Comparison of ENCODE assay signal across 25 cellular contexts in genomic region chr3:145144361-145144760, GRCh38.
"Had no signal": no experiment of that assay in that cellular context is flagged by ENCODE, and none has a peak within 500 bp of the region (broad histone marks: within the 10 kb centered on the region; RNA-seq: fewer than 3 reads in every experiment).

No MANE protein-coding gene starts in this region.

- H3K27ac Mint-ChIP-seq: activated naive CD8-positive, alpha-beta T cell treated with anti-CD3 and anti-CD28 coated beads for 36 hours; activated T-cell treated with anti-CD3 and anti-CD28 coated beads, Interleukin-2, amount 50 U/mL, for 24 hours; activated T-helper 17 cell treated with anti-CD3 and anti-CD28 coated beads, Interleukin-2, amount 50 U/mL, for 72 hours; effector memory CD8-positive, alpha-beta T cell; naive thymus-derived CD4-positive, alpha-beta T cell; stimulated activated memory B cell treated with anti-CD40 and anti-IgM and Interleukin-4, amounts not matched to agents 10 μg/mL and 1 μg/mL and 100 μg/mL, for 72 hours had no signal

- H3K9me3 ChIP-seq: left ventricle myocardium inferior, right lobe of liver, stomach, suprapubic skin, tibial nerve had no signal

- H3K4me1 ChIP-seq: left ventricle myocardium inferior, right lobe of liver, stomach, suprapubic skin, tibial nerve had no signal

- H3K36me3 ChIP-seq: left ventricle myocardium inferior, right lobe of liver, stomach, suprapubic skin, tibial nerve had no signal

- H3K27me3 ChIP-seq: right lobe of liver, stomach, suprapubic skin, tibial nerve had no signal

- DNase-seq: activated CD4-positive, alpha-beta T cell treated with anti-CD3 and anti-CD28 coated beads for 1 hour; activated CD4-positive, alpha-beta T cell treated with anti-CD3 and anti-CD28 coated beads, Interleukin-2, amount 50 U/mL, for 4 hours; activated CD8-positive, alpha-beta memory T cell treated with anti-CD3 and anti-CD28 coated beads for 24 hours; activated CD8-positive, alpha-beta memory T cell treated with anti-CD3 and anti-CD28 coated beads, Interleukin-2, amount 50 U/mL, for 4 hours; activated naive CD4-positive, alpha-beta T cell; activated naive CD8-positive, alpha-beta T cell treated with anti-CD3 and anti-CD28 coated beads for 36 hours; activated T-cell treated with anti-CD3 and anti-CD28 coated beads, Interleukin-2, amount 50 U/mL, for 24 hours; central memory CD4-positive, alpha-beta T cell; effector memory CD8-positive, alpha-beta T cell; glutamatergic neuron; hippocampal formation; kidney glomerular epithelial cell; left ventricle myocardium inferior; naive thymus-derived CD4-positive, alpha-beta T cell; posterior cingulate gyrus; right lobe of liver; stimulated activated CD4-positive, alpha-beta T cell treated with anti-CD3 and anti-CD28 coated beads, Interleukin-2, amount 100 ng/mL, for 24 hours; stomach had no signal

- H3K36me3 Mint-ChIP-seq: activated naive CD8-positive, alpha-beta T cell treated with anti-CD3 and anti-CD28 coated beads for 36 hours; naive thymus-derived CD4-positive, alpha-beta T cell; stimulated activated memory B cell treated with anti-CD40 and anti-IgM and Interleukin-4, amounts not matched to agents 10 μg/mL and 1 μg/mL and 100 μg/mL, for 72 hours had no signal

- H3K27me3 Mint-ChIP-seq: activated naive CD8-positive, alpha-beta T cell treated with anti-CD3 and anti-CD28 coated beads for 36 hours; activated T-cell treated with anti-CD3 and anti-CD28 coated beads, Interleukin-2, amount 50 U/mL, for 24 hours; activated T-helper 17 cell treated with anti-CD3 and anti-CD28 coated beads, Interleukin-2, amount 50 U/mL, for 72 hours; effector memory CD8-positive, alpha-beta T cell; naive thymus-derived CD4-positive, alpha-beta T cell; stimulated activated memory B cell treated with anti-CD40 and anti-IgM and Interleukin-4, amounts not matched to agents 10 μg/mL and 1 μg/mL and 100 μg/mL, for 72 hours had no signal

- H3K4me3 Mint-ChIP-seq: activated naive CD8-positive, alpha-beta T cell treated with anti-CD3 and anti-CD28 coated beads for 36 hours; activated T-cell treated with anti-CD3 and anti-CD28 coated beads, Interleukin-2, amount 50 U/mL, for 24 hours; activated T-helper 17 cell treated with anti-CD3 and anti-CD28 coated beads, Interleukin-2, amount 50 U/mL, for 72 hours; effector memory CD8-positive, alpha-beta T cell; naive thymus-derived CD4-positive, alpha-beta T cell; neural crest cell; stimulated activated memory B cell treated with anti-CD40 and anti-IgM and Interleukin-4, amounts not matched to agents 10 μg/mL and 1 μg/mL and 100 μg/mL, for 72 hours had no signal

- H3K4me3 ChIP-seq: left ventricle myocardium inferior, right lobe of liver, skin epidermis, stomach, suprapubic skin, tibial nerve had no signal

- ATAC-seq: activated T-helper 17 cell treated with anti-CD3 and anti-CD28 coated beads, Interleukin-2, amount 50 U/mL, for 72 hours; effector memory CD8-positive, alpha-beta T cell; esophagus mucosa; naive thymus-derived CD4-positive, alpha-beta T cell; right lobe of liver; stimulated activated memory B cell treated with anti-CD40 and anti-IgM and Interleukin-4, amounts not matched to agents 10 μg/mL and 1 μg/mL and 100 μg/mL, for 72 hours had no signal

- H3K4me1 Mint-ChIP-seq: activated naive CD8-positive, alpha-beta T cell treated with anti-CD3 and anti-CD28 coated beads for 36 hours; activated T-helper 17 cell treated with anti-CD3 and anti-CD28 coated beads, Interleukin-2, amount 50 U/mL, for 72 hours; naive thymus-derived CD4-positive, alpha-beta T cell; stimulated activated memory B cell treated with anti-CD40 and anti-IgM and Interleukin-4, amounts not matched to agents 10 μg/mL and 1 μg/mL and 100 μg/mL, for 72 hours had no signal

- H3K9me3 Mint-ChIP-seq: activated T-helper 17 cell treated with anti-CD3 and anti-CD28 coated beads, Interleukin-2, amount 50 U/mL, for 72 hours; stimulated activated memory B cell treated with anti-CD40 and anti-IgM and Interleukin-4, amounts not matched to agents 10 μg/mL and 1 μg/mL and 100 μg/mL, for 72 hours had no signal
